Comparison of ENCODE assay signal across 1 cellular context in the genomic region with DNA sequence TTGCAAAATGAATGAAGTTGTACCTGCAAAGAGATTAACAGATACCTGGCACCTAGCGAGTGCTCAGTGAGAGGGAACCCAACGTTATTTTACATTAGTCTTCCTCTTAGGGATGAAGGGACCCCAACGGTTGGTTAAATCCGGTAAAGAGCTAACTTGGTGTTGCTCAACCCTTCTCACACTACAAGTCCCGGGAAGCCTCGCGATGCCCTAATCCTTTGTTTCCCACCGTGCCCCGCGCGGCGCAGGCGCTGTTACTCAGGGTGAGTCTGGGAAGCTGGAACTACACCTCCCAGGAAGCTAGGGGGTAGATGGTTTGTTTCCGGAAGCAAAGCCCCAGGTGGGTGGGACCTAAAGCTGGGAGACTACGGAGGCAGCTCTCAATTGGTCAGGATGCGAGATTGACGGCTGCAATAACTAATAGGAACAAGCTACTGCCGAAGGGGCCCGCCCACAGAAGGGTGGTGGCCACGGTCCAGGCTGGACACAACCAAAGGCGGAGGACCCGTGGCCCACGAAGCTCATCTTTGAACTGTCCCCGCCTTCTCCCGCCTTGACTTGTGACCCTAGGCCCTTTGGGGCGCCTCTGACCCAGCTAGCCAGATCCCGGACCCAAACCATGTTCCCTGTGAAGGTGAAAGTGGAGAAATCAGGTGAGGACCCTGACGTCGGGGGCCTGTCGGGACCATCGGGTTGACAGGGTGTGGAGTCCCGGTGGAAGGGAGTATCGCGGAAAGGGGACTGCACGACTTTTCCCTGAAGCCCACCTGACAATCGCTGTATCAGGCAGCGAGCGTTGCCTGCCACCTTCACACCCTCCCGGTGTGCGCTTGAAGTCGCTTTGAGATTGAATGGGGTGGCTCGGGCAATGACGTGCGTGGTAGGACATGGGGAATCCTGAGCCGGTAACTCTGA.
TF ChIP-seq lines count a peak whose summit lies in the region.

A gene with protein sequence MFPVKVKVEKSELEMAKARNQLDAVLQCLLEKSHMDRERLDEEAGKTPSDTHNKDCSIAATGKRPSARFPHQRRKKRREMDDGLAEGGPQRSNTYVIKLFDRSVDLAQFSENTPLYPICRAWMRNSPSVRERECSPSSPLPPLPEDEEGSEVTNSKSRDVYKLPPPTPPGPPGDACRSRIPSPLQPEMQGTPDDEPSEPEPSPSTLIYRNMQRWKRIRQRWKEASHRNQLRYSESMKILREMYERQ (plus strand): TSS at position 471 of the 915 bp plus-strand sequence. CDS start 149 bp downstream, at position 620.

TF ChIP-seq in K562, 482 proteins besides CTCF, POLR2A, EP300 and RAD21 (continued from another document and continues in another):
- TF ChIP-seq, protein P1, sequence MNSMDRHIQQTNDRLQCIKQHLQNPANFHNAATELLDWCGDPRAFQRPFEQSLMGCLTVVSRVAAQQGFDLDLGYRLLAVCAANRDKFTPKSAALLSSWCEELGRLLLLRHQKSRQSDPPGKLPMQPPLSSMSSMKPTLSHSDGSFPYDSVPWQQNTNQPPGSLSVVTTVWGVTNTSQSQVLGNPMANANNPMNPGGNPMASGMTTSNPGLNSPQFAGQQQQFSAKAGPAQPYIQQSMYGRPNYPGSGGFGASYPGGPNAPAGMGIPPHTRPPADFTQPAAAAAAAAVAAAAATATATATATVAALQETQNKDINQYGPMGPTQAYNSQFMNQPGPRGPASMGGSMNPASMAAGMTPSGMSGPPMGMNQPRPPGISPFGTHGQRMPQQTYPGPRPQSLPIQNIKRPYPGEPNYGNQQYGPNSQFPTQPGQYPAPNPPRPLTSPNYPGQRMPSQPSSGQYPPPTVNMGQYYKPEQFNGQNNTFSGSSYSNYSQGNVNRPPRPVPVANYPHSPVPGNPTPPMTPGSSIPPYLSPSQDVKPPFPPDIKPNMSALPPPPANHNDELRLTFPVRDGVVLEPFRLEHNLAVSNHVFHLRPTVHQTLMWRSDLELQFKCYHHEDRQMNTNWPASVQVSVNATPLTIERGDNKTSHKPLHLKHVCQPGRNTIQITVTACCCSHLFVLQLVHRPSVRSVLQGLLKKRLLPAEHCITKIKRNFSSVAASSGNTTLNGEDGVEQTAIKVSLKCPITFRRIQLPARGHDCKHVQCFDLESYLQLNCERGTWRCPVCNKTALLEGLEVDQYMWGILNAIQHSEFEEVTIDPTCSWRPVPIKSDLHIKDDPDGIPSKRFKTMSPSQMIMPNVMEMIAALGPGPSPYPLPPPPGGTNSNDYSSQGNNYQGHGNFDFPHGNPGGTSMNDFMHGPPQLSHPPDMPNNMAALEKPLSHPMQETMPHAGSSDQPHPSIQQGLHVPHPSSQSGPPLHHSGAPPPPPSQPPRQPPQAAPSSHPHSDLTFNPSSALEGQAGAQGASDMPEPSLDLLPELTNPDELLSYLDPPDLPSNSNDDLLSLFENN (IDR thresholded peaks at IDR 0.05; ENCODE audit: low read depth in 2 of 2, low read length in 2 of 2), result no peak
- TF ChIP-seq TEAD4 (IDR thresholded peaks at IDR 0.05; ENCODE audit: low read length) (0 out of 2 replicates have a peak, but pooled peaks have one; percentile 4), TEAD4 (CRISPR knock-in tag; IDR thresholded peaks at IDR 0.05; ENCODE audit: borderline replicate concordance) (no peak), VEZF1 (CRISPR knock-in tag; IDR thresholded peaks at IDR 0.05) (peak; percentile 69), FOXM1 (IDR thresholded peaks at IDR 0.05; ENCODE audit: low read depth) (no peak), FOXM1 (CRISPR knock-in tag; IDR thresholded peaks at IDR 0.05; ENCODE audit: low read depth) (no peak), PHTF2 (CRISPR knock-in tag; IDR thresholded peaks at IDR 0.05) (no peak), POU5F1 (IDR thresholded peaks at IDR 0.05; ENCODE audit: borderline replicate concordance, low read depth, low read length, partially characterized antibody) (peak; percentile 84), THRAP3 (IDR thresholded peaks at IDR 0.05; ENCODE audit: borderline replicate concordance) (no peak), ZZZ3 (IDR thresholded peaks at IDR 0.05) (no peak), ZBTB17 (CRISPR knock-in tag; IDR thresholded peaks at IDR 0.05) (0 out of 2 replicates have a peak, but pooled peaks have one; percentile 24), ZNF12 (CRISPR knock-in tag; IDR thresholded peaks at IDR 0.05) (0 out of 2 replicates have a peak, but pooled peaks have one; percentile 43), RBM17 (IDR thresholded peaks at IDR 0.05; ENCODE audit: borderline replicate concordance, low read depth, low read length) (no peak), CHD4 (IDR thresholded peaks at IDR 0.05; ENCODE audit: insufficient read depth, insufficient replicate concordance, low read depth, low read length, poor library complexity, severe bottlenecking) (no peak), ZNF217 (CRISPR knock-in tag; IDR thresholded peaks at IDR 0.05) (no peak), NBN (IDR thresholded peaks at IDR 0.05; ENCODE audit: low read depth) (no peak), ZC3H8 (IDR thresholded peaks at IDR 0.05) (no peak), USF2 (CRISPR knock-in tag; IDR thresholded peaks at IDR 0.05) (no peak), POLR2H (tag; IDR thresholded peaks at IDR 0.05; ENCODE audit: low read depth) (peak; percentile 76), THAP12 (CRISPR knock-in tag; IDR thresholded peaks at IDR 0.05) (no peak), ZC3H4 (CRISPR knock-in tag; IDR thresholded peaks at IDR 0.05; ENCODE audit: borderline replicate concordance) (no peak), CHD1 (IDR thresholded peaks at IDR 0.05; ENCODE audit: low read length) (peak; percentile 46), TRIM28 (IDR thresholded peaks at IDR 0.05) (no peak), ZNF644 (tag; IDR thresholded peaks at IDR 0.05; ENCODE audit: low read depth) (no peak; the same call in 1 of the 2 replicates), ILK (tag; IDR thresholded peaks at IDR 0.05; ENCODE audit: borderline replicate concordance, low read depth) (no peak), FOS (IDR thresholded peaks at IDR 0.05; ENCODE audit: extremely low read depth, insufficient read length) (peak; percentile 96), HCFC1 (IDR thresholded peaks at IDR 0.05; ENCODE audit: low read depth, low read length) (peak; percentile 98), ZNF280A (IDR thresholded peaks at IDR 0.05; ENCODE audit: low read depth, partially characterized antibody) (no peak)
- TF ChIP-seq, protein P2, sequence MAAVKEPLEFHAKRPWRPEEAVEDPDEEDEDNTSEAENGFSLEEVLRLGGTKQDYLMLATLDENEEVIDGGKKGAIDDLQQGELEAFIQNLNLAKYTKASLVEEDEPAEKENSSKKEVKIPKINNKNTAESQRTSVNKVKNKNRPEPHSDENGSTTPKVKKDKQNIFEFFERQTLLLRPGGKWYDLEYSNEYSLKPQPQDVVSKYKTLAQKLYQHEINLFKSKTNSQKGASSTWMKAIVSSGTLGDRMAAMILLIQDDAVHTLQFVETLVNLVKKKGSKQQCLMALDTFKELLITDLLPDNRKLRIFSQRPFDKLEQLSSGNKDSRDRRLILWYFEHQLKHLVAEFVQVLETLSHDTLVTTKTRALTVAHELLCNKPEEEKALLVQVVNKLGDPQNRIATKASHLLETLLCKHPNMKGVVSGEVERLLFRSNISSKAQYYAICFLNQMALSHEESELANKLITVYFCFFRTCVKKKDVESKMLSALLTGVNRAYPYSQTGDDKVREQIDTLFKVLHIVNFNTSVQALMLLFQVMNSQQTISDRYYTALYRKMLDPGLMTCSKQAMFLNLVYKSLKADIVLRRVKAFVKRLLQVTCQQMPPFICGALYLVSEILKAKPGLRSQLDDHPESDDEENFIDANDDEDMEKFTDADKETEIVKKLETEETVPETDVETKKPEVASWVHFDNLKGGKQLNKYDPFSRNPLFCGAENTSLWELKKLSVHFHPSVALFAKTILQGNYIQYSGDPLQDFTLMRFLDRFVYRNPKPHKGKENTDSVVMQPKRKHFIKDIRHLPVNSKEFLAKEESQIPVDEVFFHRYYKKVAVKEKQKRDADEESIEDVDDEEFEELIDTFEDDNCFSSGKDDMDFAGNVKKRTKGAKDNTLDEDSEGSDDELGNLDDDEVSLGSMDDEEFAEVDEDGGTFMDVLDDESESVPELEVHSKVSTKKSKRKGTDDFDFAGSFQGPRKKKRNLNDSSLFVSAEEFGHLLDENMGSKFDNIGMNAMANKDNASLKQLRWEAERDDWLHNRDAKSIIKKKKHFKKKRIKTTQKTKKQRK (IDR thresholded peaks at IDR 0.05; ENCODE audit: borderline replicate concordance, low read depth, low read length), result peak; percentile 82
- TF ChIP-seq, protein P3, sequence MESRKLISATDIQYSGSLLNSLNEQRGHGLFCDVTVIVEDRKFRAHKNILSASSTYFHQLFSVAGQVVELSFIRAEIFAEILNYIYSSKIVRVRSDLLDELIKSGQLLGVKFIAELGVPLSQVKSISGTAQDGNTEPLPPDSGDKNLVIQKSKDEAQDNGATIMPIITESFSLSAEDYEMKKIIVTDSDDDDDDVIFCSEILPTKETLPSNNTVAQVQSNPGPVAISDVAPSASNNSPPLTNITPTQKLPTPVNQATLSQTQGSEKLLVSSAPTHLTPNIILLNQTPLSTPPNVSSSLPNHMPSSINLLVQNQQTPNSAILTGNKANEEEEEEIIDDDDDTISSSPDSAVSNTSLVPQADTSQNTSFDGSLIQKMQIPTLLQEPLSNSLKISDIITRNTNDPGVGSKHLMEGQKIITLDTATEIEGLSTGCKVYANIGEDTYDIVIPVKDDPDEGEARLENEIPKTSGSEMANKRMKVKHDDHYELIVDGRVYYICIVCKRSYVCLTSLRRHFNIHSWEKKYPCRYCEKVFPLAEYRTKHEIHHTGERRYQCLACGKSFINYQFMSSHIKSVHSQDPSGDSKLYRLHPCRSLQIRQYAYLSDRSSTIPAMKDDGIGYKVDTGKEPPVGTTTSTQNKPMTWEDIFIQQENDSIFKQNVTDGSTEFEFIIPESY (CRISPR knock-in tag; IDR thresholded peaks at IDR 0.05), result no peak
- TF ChIP-seq, protein P4, sequence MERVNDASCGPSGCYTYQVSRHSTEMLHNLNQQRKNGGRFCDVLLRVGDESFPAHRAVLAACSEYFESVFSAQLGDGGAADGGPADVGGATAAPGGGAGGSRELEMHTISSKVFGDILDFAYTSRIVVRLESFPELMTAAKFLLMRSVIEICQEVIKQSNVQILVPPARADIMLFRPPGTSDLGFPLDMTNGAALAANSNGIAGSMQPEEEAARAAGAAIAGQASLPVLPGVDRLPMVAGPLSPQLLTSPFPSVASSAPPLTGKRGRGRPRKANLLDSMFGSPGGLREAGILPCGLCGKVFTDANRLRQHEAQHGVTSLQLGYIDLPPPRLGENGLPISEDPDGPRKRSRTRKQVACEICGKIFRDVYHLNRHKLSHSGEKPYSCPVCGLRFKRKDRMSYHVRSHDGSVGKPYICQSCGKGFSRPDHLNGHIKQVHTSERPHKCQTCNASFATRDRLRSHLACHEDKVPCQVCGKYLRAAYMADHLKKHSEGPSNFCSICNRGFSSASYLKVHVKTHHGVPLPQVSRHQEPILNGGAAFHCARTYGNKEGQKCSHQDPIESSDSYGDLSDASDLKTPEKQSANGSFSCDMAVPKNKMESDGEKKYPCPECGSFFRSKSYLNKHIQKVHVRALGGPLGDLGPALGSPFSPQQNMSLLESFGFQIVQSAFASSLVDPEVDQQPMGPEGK (CRISPR knock-in tag; IDR thresholded peaks at IDR 0.05; ENCODE audit: borderline replicate concordance), result no peak
- TF ChIP-seq, protein P5, sequence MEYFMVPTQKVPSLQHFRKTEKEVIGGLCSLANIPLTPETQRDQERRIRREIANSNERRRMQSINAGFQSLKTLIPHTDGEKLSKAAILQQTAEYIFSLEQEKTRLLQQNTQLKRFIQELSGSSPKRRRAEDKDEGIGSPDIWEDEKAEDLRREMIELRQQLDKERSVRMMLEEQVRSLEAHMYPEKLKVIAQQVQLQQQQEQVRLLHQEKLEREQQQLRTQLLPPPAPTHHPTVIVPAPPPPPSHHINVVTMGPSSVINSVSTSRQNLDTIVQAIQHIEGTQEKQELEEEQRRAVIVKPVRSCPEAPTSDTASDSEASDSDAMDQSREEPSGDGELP (CRISPR knock-in tag; IDR thresholded peaks at IDR 0.05; ENCODE audit: borderline replicate concordance), result peak; percentile 63; the same call in 1 of the 2 replicates
